ENCODE assay signal across 8 cellular contexts in the genomic region with DNA sequence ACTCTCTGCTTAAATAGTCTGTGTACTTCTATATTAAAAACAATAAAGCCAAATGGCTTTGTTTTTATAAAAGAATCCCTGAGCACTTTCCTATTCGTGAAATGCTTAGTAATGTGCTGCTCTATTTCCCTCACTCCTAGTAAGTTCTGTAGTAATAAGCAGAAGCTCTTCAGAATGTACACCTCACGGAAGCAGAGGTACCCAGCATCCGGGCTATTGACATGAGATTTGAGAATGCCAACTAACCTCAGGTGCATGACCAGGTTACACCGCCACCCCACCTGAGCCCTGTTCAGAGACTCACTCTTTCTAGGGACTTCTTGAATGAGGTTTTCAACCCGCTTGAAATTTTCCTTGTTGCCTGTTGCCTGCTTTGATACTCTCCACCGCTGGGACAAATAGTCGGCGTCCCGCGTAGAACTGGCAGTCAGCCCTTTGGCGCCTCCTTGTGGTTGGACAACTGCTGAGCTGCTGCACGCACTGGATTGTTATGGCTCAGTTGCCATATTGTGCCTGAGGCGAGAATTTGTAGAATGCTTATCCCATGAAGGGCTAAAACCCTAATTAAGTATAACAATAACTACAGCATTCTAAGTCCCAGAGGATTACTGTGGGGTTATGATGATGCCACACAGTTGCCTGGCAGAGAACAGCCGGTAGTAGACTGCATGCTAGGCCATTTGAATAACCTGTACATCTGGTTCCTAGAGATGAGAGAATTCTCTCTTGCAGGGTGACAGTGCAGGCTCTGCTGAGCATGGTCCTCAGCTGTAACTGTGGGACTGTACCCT.
DNase-seq lines count a peak whose midpoint lies in the region; ATAC-seq, FAIRE-seq and TF ChIP-seq lines count a peak whose summit lies in the region.

No MANE protein-coding gene starts in this region.

- peak; percentile 94 for ATAC-seq in GM21529 (IDR thresholded peaks at IDR 0.05; ENCODE audit: unreplicated experiment)

- no peak for FAIRE-seq in frontal cortex (lab: Jason Lieb, UNC)

- no peak overlapping the region for H3K4me2 ChIP-seq in parathyroid adenoma (ENCODE audit: low read length)

- no peaks in the 10 kb centered on the region for H3K4me1 ChIP-seq in parathyroid adenoma
- H3K4me1 ChIP-seq in transverse colon, result no peaks in the 10 kb centered on the region

- H3K36me3 ChIP-seq in parathyroid adenoma (ENCODE audit: control insufficient read depth, insufficient read depth, low read length) (no peaks in the 10 kb centered on the region), transverse colon (no peaks in the 10 kb centered on the region)

- no peaks in the 10 kb centered on the region for H3K9me3 ChIP-seq in parathyroid adenoma (ENCODE audit: control insufficient read depth, low read length)
- H3K9me3 ChIP-seq in transverse colon, result no peaks in the 10 kb centered on the region

- no peak overlapping the region for H3K9ac ChIP-seq in parathyroid adenoma

- TF ChIP-seq CTCF in parathyroid adenoma (IDR thresholded peaks at IDR 0.05), result peak; percentile 93
- TF ChIP-seq CTCF in transverse colon (IDR thresholded peaks at IDR 0.05), result peak; percentile 76 to 90 (median 86)

- TF ChIP-seq POLR2A in transverse colon (IDR thresholded peaks at IDR 0.05), result no peak

- no peaks in the 10 kb centered on the region for H3K79me2 ChIP-seq in parathyroid adenoma

- 20 to 60% methylated on average over 1 to 14 of the region's 14 CpGs for WGBS in transverse colon (ENCODE audit: low coverage in 1 of 2), 2 donors

- no peak overlapping the region for H3K27ac ChIP-seq in parathyroid adenoma
- no peak overlapping the region for H3K27ac ChIP-seq in transverse colon

- in situ Hi-C loops in transverse colon (cut with MboI; ENCODE audit: low pct_ligation_motif_present in 1 of 4, low pct_unique_long_range_greater_than_20kb in 1 of 4, low sequenced_read_pairs in 3 of 4), result loop anchor here (10.0 to 25.0 kb wide), 4 partner anchors 493 to 718 kb away; a partner anchor contains a TSS

- intact Hi-C loops in transverse colon (cut with DNase I; ENCODE audit: low total_unique reads), result loop anchor here (10.0 kb wide), 1 partner anchor 715 kb away; no protein-coding TSS in a partner anchor

- TF ChIP-seq EP300 in transverse colon (IDR thresholded peaks at IDR 0.05; ENCODE audit: low read depth), result no peak

- DNase-seq in EL, result peak; percentile 88
- DNase-seq in HuH-7.5 (ENCODE audit: low spot score), result peak; percentile 53
- DNase-seq in RPMI7951 (ENCODE audit: low read depth), result peak; percentile 63
- DNase-seq in activated T-helper 9 cell treated with anti-CD3 and anti-CD28 coated beads, Interleukin-2, amount 50 U/mL, for 16 hours (ENCODE audit: low read depth), result peak; percentile 50
- DNase-seq in frontal cortex (ENCODE audit: low spot score in 2 of 2), result peak; percentile 13 to 15
- DNase-seq in transverse colon, result peak; percentile 75

- no peak overlapping the region for H2AFZ ChIP-seq in parathyroid adenoma

- H3K27me3 ChIP-seq in parathyroid adenoma (ENCODE audit: control insufficient read depth, insufficient read depth, low read length), result no peaks in the 10 kb centered on the region
- H3K27me3 ChIP-seq in transverse colon, result no peaks in the 10 kb centered on the region

- no peak overlapping the region for H3K4me3 ChIP-seq in parathyroid adenoma (ENCODE audit: low read depth, low read length)
- H3K4me3 ChIP-seq in transverse colon, result no peak overlapping the region

Comparison
In these comparisons a context has a peak if more than half of its experiments do, and no peak if none do; other contexts are left out.
1. DNase-seq: peak in every context shown above with its lines; median percentile 88 in EL; 75 in transverse colon; 63 in RPMI7951; 53 in HuH-7.5; 50 in activated T-helper 9 cell treated with anti-CD3 and anti-CD28 coated beads, Interleukin-2, amount 50 U/mL, for 16 hours; 14 in frontal cortex.